In the genomic region with DNA sequence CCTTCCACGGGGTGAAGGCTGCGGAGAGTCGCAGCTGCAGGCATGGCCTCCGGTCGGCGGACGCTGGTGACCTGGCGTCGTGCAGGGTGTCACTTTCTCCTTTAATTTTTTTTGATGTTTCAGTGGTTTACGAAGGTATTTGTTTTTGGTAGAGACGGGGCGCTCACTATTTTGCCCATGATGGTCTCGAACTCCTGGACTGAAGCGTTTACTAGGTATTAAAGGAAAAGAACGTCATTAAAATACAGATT, we compare ENCODE assay signal across 9 cellular contexts. TPM values are rescaled to one million over a fixed set of nuclear protein-coding genes. Genes with fewer than 3 reads are reported as not detected.
DNase-seq lines count a peak whose midpoint lies in the region; ATAC-seq and TF ChIP-seq lines count a peak whose summit lies in the region.
"Had no signal": no experiment of that assay in that cellular context is flagged by ENCODE, and none has a peak within 500 bp of the region (broad histone marks: within the 10 kb centered on the region; RNA-seq: fewer than 3 reads in every experiment).

No MANE protein-coding gene starts in this region.

- CTCF ChIA-PET in activated CD4-positive, alpha-beta T cell treated with anti-CD3 and anti-CD28 coated beads, Interleukin-2, amount 10 ng/mL, durations not matched to agents 7 days and 5 days (lab: Charles Lee), result interaction anchor here (0.6 to 8.6 kb wide), 6 partner anchors 8 to 347 kb away, joined by 3 to 153 read pairs (median 3); a partner anchor contains a TSS

- H3K27me3 Mint-ChIP-seq in activated CD4-positive, alpha-beta T cell treated with anti-CD3 and anti-CD28 coated beads, Interleukin-2, amount 10 ng/mL, durations not matched to agents 7 days and 5 days, result peaks cover 32% of the 10 kb centered on the region
- H3K27me3 Mint-ChIP-seq in stimulated activated naive B cell treated with anti-CD40 and anti-IgM and Interleukin-4, amounts not matched to agents 10 μg/mL and 1 μg/mL and 100 μg/mL, for 72 hours, result peaks cover 5 to 11% of the 10 kb centered on the region in 2 donors

- peaks cover 0 to 11% (median 0%) of the 10 kb centered on the region in 11 donors for H3K9me3 ChIP-seq in heart right ventricle

- DNase-seq in NCI-H2171 treated with DMSO at 0.1 percent for 48 hours (lab: John Stamatoyannopoulos, UW) (peak; percentile 83), NCI-H2171 (lab: John Stamatoyannopoulos, UW) (no peak), heart right ventricle (no peak), RPMI8226 (no peak), GM19238 (ENCODE audit: insufficient read length, low spot score) (no peak)
- peak; percentile 26 for DNase-seq in activated CD4-positive, alpha-beta T cell treated with anti-CD3 and anti-CD28 coated beads, Interleukin-2, amount 10 ng/mL, durations not matched to agents 7 days and 5 days
- no peak for DNase-seq in stimulated activated naive B cell treated with anti-CD40 and anti-IgM and Interleukin-4, amounts not matched to agents 10 μg/mL and 1 μg/mL and 100 μg/mL, for 72 hours
- DNase-seq in stimulated activated CD4-positive, alpha-beta T cell treated with anti-CD3 and anti-CD28 coated beads, Interleukin-2, amount 100 ng/mL, for 48 hours, result no peak

- peaks cover 3% of the 10 kb centered on the region for H3K9me3 Mint-ChIP-seq in activated CD4-positive, alpha-beta T cell treated with anti-CD3 and anti-CD28 coated beads, Interleukin-2, amount 10 ng/mL, durations not matched to agents 7 days and 5 days
- peaks cover 4% of the 10 kb centered on the region in 2 donors for H3K9me3 Mint-ChIP-seq in stimulated activated naive B cell treated with anti-CD40 and anti-IgM and Interleukin-4, amounts not matched to agents 10 μg/mL and 1 μg/mL and 100 μg/mL, for 72 hours

- peak overlapping the region; percentile 79 for H3K27ac Mint-ChIP-seq in activated CD4-positive, alpha-beta T cell treated with anti-CD3 and anti-CD28 coated beads, Interleukin-2, amount 10 ng/mL, durations not matched to agents 7 days and 5 days
- peak overlapping the region; percentile 96 for H3K27ac Mint-ChIP-seq in stimulated activated naive B cell treated with anti-CD40 and anti-IgM and Interleukin-4, amounts not matched to agents 10 μg/mL and 1 μg/mL and 100 μg/mL, for 72 hours

- POLR2A ChIA-PET in activated CD4-positive, alpha-beta T cell treated with anti-CD3 and anti-CD28 coated beads, Interleukin-2, amount 10 ng/mL, durations not matched to agents 7 days and 5 days (lab: Charles Lee), result no interaction called here

- no peak for TF ChIP-seq CTCF in heart right ventricle (IDR thresholded peaks at IDR 0.05)

- WGBS in heart right ventricle, 2 donors, result 5 to 6% methylated on average over 15 of the region's 15 CpGs

- H3K4me1 ChIP-seq in heart right ventricle, result peaks cover 2 to 38% (median 22%) of the 10 kb centered on the region in 9 donors

- peaks cover 35% of the 10 kb centered on the region for H3K4me1 Mint-ChIP-seq in activated CD4-positive, alpha-beta T cell treated with anti-CD3 and anti-CD28 coated beads, Interleukin-2, amount 10 ng/mL, durations not matched to agents 7 days and 5 days
- peaks cover 23 to 32% of the 10 kb centered on the region in 2 donors for H3K4me1 Mint-ChIP-seq in stimulated activated naive B cell treated with anti-CD40 and anti-IgM and Interleukin-4, amounts not matched to agents 10 μg/mL and 1 μg/mL and 100 μg/mL, for 72 hours

- ATAC-seq in heart right ventricle, result no peak
- ATAC-seq in stimulated activated naive B cell treated with anti-CD40 and anti-IgM and Interleukin-4, amounts not matched to agents 10 μg/mL and 1 μg/mL and 100 μg/mL, for 72 hours (replicated peaks), result no peak

- peak overlapping the region; percentile 72 for H3K4me3 Mint-ChIP-seq in activated CD4-positive, alpha-beta T cell treated with anti-CD3 and anti-CD28 coated beads, Interleukin-2, amount 10 ng/mL, durations not matched to agents 7 days and 5 days
- H3K4me3 Mint-ChIP-seq in stimulated activated naive B cell treated with anti-CD40 and anti-IgM and Interleukin-4, amounts not matched to agents 10 μg/mL and 1 μg/mL and 100 μg/mL, for 72 hours, result peak overlapping the region; percentile 76 to 79

- peak overlapping the region in 4 of 10 donors; percentile 0 to 68 (median 19) for H3K27ac ChIP-seq in heart right ventricle

- peak overlapping the region in 9 of 10 donors; percentile 31 to 78 (median 72) for H3K4me3 ChIP-seq in heart right ventricle

- H3K36me3 ChIP-seq in heart right ventricle, result no peaks in the 10 kb centered on the region

- peaks cover 3% of the 10 kb centered on the region for H3K36me3 Mint-ChIP-seq in activated CD4-positive, alpha-beta T cell treated with anti-CD3 and anti-CD28 coated beads, Interleukin-2, amount 10 ng/mL, durations not matched to agents 7 days and 5 days (ENCODE audit: low read depth)
- peaks cover 7 to 11% of the 10 kb centered on the region in 2 donors for H3K36me3 Mint-ChIP-seq in stimulated activated naive B cell treated with anti-CD40 and anti-IgM and Interleukin-4, amounts not matched to agents 10 μg/mL and 1 μg/mL and 100 μg/mL, for 72 hours

- intact Hi-C loops in heart right ventricle (cut with DNase I), result loop anchor here in 3 of 10 donors (10.0 kb wide), 3 partner anchors 113 to 353 kb away; a partner anchor contains a TSS

- H3K27me3 ChIP-seq in heart right ventricle, result peaks cover 0 to 14% (median 0%) of the 10 kb centered on the region in 7 donors

RNA-seq across cellular contexts. Expression of a gene that starts 17.1 kb away (rescaled TPM):
- total RNA-seq in activated CD4-positive, alpha-beta T cell treated with anti-CD3 and anti-CD28 coated beads, Interleukin-2, amount 10 ng/mL, durations not matched to agents 7 days and 5 days, result 10 to 100 TPM in 1 of 2 experiments, 1 to 10 TPM in 1; 9.9 to 11.1 TPM
- 1 to 10 TPM; 5.9 to 9.2 (median 7.7) TPM for total RNA-seq in heart right ventricle
- polyA plus RNA-seq in heart right ventricle, result 10 to 100 TPM in 1 of 2 donors, 1 to 10 TPM in 1; 6.9 to 10.1 TPM

RNA-seq across cellular contexts. Expression of a gene that starts 36.1 kb away (rescaled TPM):
- total RNA-seq in activated CD4-positive, alpha-beta T cell treated with anti-CD3 and anti-CD28 coated beads, Interleukin-2, amount 10 ng/mL, durations not matched to agents 7 days and 5 days, result not detected
- not detected for total RNA-seq in heart right ventricle
- polyA plus RNA-seq in heart right ventricle, result not detected
- total RNA-seq: lung had no signal
- polyA plus RNA-seq: lung had no signal

RNA-seq across cellular contexts. Expression of a gene that starts 39.6 kb away (rescaled TPM):
- not detected for total RNA-seq in activated CD4-positive, alpha-beta T cell treated with anti-CD3 and anti-CD28 coated beads, Interleukin-2, amount 10 ng/mL, durations not matched to agents 7 days and 5 days
- 1 to 10 TPM; 5.8 to 9.0 (median 7.6) TPM for total RNA-seq in heart right ventricle
- polyA plus RNA-seq in heart right ventricle, result 10 to 100 TPM; 13.8 to 26.9 TPM

RNA-seq across cellular contexts. Expression of a gene that starts 52.9 kb away (rescaled TPM):
- under 1 TPM; 0.29 to 0.35 TPM for total RNA-seq in activated CD4-positive, alpha-beta T cell treated with anti-CD3 and anti-CD28 coated beads, Interleukin-2, amount 10 ng/mL, durations not matched to agents 7 days and 5 days
- not detected for total RNA-seq in heart right ventricle
- under 1 TPM; 0.01 to 0.07 TPM for polyA plus RNA-seq in heart right ventricle

Comparison
In these comparisons a context has a peak if more than half of its experiments do, and no peak if none do; other contexts are left out.
1. DNase-seq: peak in NCI-H2171 treated with DMSO at 0.1 percent for 48 hours (single experiment) and activated CD4-positive, alpha-beta T cell treated with anti-CD3 and anti-CD28 coated beads, Interleukin-2, amount 10 ng/mL, durations not matched to agents 7 days and 5 days (single experiment); none in NCI-H2171 (single experiment), heart right ventricle (0 of 2), stimulated activated naive B cell treated with anti-CD40 and anti-IgM and Interleukin-4, amounts not matched to agents 10 μg/mL and 1 μg/mL and 100 μg/mL, for 72 hours (single experiment), RPMI8226 (single experiment), GM19238 (single experiment) and stimulated activated CD4-positive, alpha-beta T cell treated with anti-CD3 and anti-CD28 coated beads, Interleukin-2, amount 100 ng/mL, for 48 hours (0 of 2).
2. RNA of a gene that starts 39.6 kb away (total RNA-seq): 5.8 to 9.0 TPM in heart right ventricle; not detected in activated CD4-positive, alpha-beta T cell treated with anti-CD3 and anti-CD28 coated beads, Interleukin-2, amount 10 ng/mL, durations not matched to agents 7 days and 5 days; every median in the first group is over 4 times any median in the second.